Comparison of ENCODE assay signal across 9 cellular contexts in genomic region chr18:2881490-2882195, GRCh38. TPM values are rescaled to one million over a fixed set of nuclear protein-coding genes. Genes with fewer than 3 reads are reported as not detected.
DNase-seq lines count a peak whose midpoint lies in the region; ATAC-seq and TF ChIP-seq lines count a peak whose summit lies in the region.
"Had no signal": no experiment of that assay in that cellular context is flagged by ENCODE, and none has a peak within 500 bp of the region (broad histone marks: within the 10 kb centered on the region; RNA-seq: fewer than 3 reads in every experiment).

No MANE protein-coding gene starts in this region.

- no peaks in the 10 kb centered on the region for H3K27me3 Mint-ChIP-seq in effector memory CD8-positive, alpha-beta T cell
- no peaks in the 10 kb centered on the region for H3K27me3 Mint-ChIP-seq in neural crest cell (ENCODE audit: low read depth)

- H3K9me3 Mint-ChIP-seq in effector memory CD8-positive, alpha-beta T cell: peaks cover 0 to 6% of the 10 kb centered on the region in 2 donors
- H3K9me3 Mint-ChIP-seq in neural crest cell: peaks cover 4% of the 10 kb centered on the region

- peaks cover 6% of the 10 kb centered on the region for H3K36me3 Mint-ChIP-seq in effector memory CD8-positive, alpha-beta T cell (ENCODE audit: insufficient read depth)
- H3K36me3 Mint-ChIP-seq in neural crest cell (ENCODE audit: low read depth): peaks cover 1% of the 10 kb centered on the region

- H3K27ac Mint-ChIP-seq in effector memory CD8-positive, alpha-beta T cell: peak overlapping the region; percentile 8 to 91
- peak overlapping the region; percentile 48 for H3K27ac Mint-ChIP-seq in neural crest cell (ENCODE audit: unreplicated experiment)

- peak overlapping the region; percentile 46 to 79 for H3K4me3 Mint-ChIP-seq in effector memory CD8-positive, alpha-beta T cell
- H3K4me3 Mint-ChIP-seq in neural crest cell: no peak overlapping the region

- DNase-seq in AG09309 (ENCODE audit: low read depth) (peak; percentile 74), neural crest cell (ENCODE audit: low read depth, low spot score) (no peak), HPDE6-E6E7 (ENCODE audit: extremely low spot score) (no peak), OCI-M1 (lab: John Stamatoyannopoulos, UW) (no peak), NCI-H446 treated with DMSO at 0.1 percent for 48 hours (lab: John Stamatoyannopoulos, UW) (no peak)
- DNase-seq in effector memory CD8-positive, alpha-beta T cell: no peak
- DNase-seq: NCI-H2081 treated with DMSO at 0.1 percent for 48 hours had no signal

- H3K27ac ChIP-seq in KOPT-K1 (ENCODE audit: low read depth, low read length, poor library complexity, severe bottlenecking): peak overlapping the region; percentile 99

- ATAC-seq in effector memory CD8-positive, alpha-beta T cell (replicated peaks): no peak
- ATAC-seq in HG02642 (IDR thresholded peaks at IDR 0.05; ENCODE audit: poor library complexity, unreplicated experiment): no peak

- peak; percentile 40 for TF ChIP-seq CTCF in AG09309 (IDR thresholded peaks at IDR 0.05; ENCODE audit: control insufficient read depth, insufficient read depth, low read depth, low read length, missing control alignments)
- no peak for TF ChIP-seq CTCF in neural crest cell (conservative IDR thresholded peaks at IDR 0.05)

- peaks cover 8% of the 10 kb centered on the region for H3K9me3 ChIP-seq in KOPT-K1 (ENCODE audit: insufficient read depth, low read length, poor library complexity, severe bottlenecking)

- H3K4me3 ChIP-seq in AG09309 (ENCODE audit: control insufficient read depth, low read depth, low read length): no peak overlapping the region

- H3K4me1 Mint-ChIP-seq in effector memory CD8-positive, alpha-beta T cell (ENCODE audit: low read depth in 2 of 2): peaks cover 13 to 30% of the 10 kb centered on the region in 2 donors
- peaks cover 26% of the 10 kb centered on the region for H3K4me1 Mint-ChIP-seq in neural crest cell

- H3K36me3 ChIP-seq in KOPT-K1 (ENCODE audit: insufficient read depth, low read length): no peaks in the 10 kb centered on the region

RNA-seq across cellular contexts. Expression of gene EMILIN2, which starts 34.8 kb away (rescaled TPM):
- 16.0 and 19.2 TPM in 2 replicates for total RNA-seq in neural crest cell
